Comparison of ENCODE assay signal across 8 cellular contexts in genomic region chr12:49636979-49637378, GRCh38. TPM values are rescaled to one million over a fixed set of nuclear protein-coding genes. Genes with fewer than 3 reads are reported as not detected.
A peak's percentile ranks its signal among the peaks of the same experiment; 100 is the strongest.
DNase-seq lines count a peak whose midpoint lies in the region; ATAC-seq and TF ChIP-seq lines count a peak whose summit lies in the region.

No MANE protein-coding gene starts in this region.

- TF ChIP-seq CTCF in lower lobe of right lung (IDR thresholded peaks at IDR 0.05): peak; percentile 64

- intact Hi-C loops in lower lobe of right lung (cut with DNase I): no loop called here

- TF ChIP-seq POLR2A in GM18505 (IDR thresholded peaks at IDR 0.05; ENCODE audit: borderline replicate concordance, extremely low read depth, insufficient read depth, insufficient read length): no peak

- H3K27me3 ChIP-seq in ectodermal cell (ENCODE audit: control insufficient read depth, insufficient read depth, low read length, poor library complexity, severe bottlenecking) (no peaks in the 10 kb centered on the region), lower lobe of right lung (ENCODE audit: low read depth) (no peaks in the 10 kb centered on the region)

- DNase-seq in COLO829 (ENCODE audit: low spot score) (peak; percentile 71), H4 (ENCODE audit: low spot score) (peak; percentile 72), NCI-H69 (lab: John Stamatoyannopoulos, UW) (peak; percentile 82), lower lobe of right lung (no peak)
- peak; percentile 53 to 65 for DNase-seq in activated CD4-positive, alpha-beta T cell treated with anti-CD3 and anti-CD28 coated beads, Interleukin-2, amount 50 U/mL, for 48 hours
- peak; percentile 19 to 21 for DNase-seq in stimulated activated CD8-positive, alpha-beta memory T cell treated with anti-CD3 and anti-CD28 coated beads, Interleukin-7, amount 100 ng/mL, for 4 hours (ENCODE audit: low read depth in 2 of 2)

- peak overlapping the region; percentile 20 for H3K27ac ChIP-seq in ectodermal cell (ENCODE audit: insufficient read depth, low read depth, low read length, poor library complexity, severe bottlenecking)
- no peak overlapping the region for H3K27ac ChIP-seq in lower lobe of right lung

- H3K9me3 ChIP-seq in ectodermal cell (ENCODE audit: control insufficient read depth, low read length) (no peaks in the 10 kb centered on the region), lower lobe of right lung (no peaks in the 10 kb centered on the region)

- no peak overlapping the region for H3K4me3 ChIP-seq in ectodermal cell (ENCODE audit: insufficient read depth, low read depth, low read length)
- no peak overlapping the region for H3K4me3 ChIP-seq in lower lobe of right lung

- peak; percentile 69 to 71 for ATAC-seq in lower lobe of right lung
- ATAC-seq in GM18505 (IDR thresholded peaks at IDR 0.05; ENCODE audit: unreplicated experiment): no peak

- H3K36me3 ChIP-seq in ectodermal cell (ENCODE audit: control insufficient read depth, insufficient read depth, low read length) (no peaks in the 10 kb centered on the region), lower lobe of right lung (peaks cover 43% of the 10 kb centered on the region)

- H3K4me1 ChIP-seq in ectodermal cell (ENCODE audit: control insufficient read depth, insufficient read depth, low read length) (peaks cover 9% of the 10 kb centered on the region), lower lobe of right lung (peaks cover 18% of the 10 kb centered on the region)

- WGBS in ectodermal cell, 2 experiments: 29 to 39% methylated on average over 2 of the region's 2 CpGs

RNA-seq across cellular contexts. Expression of gene PRPF40B, which starts 13.6 kb away (rescaled TPM):
- total RNA-seq in H4 (2014; rRNA removed; shearing (Covaris generic)): 5.8 and 9.8 TPM in 2 replicates
- polyA plus RNA-seq in ectodermal cell (2013, experiment 1 of 4): 33.4 TPM
- 37.4 TPM for polyA plus RNA-seq in ectodermal cell (2013, experiment 2 of 4)
- polyA plus RNA-seq in ectodermal cell (2013, experiment 3 of 4): 29.2 TPM
- polyA plus RNA-seq in ectodermal cell (2013, experiment 4 of 4): 38.4 TPM
- total RNA-seq in lower lobe of right lung: 19.3 TPM

RNA-seq across cellular contexts. Expression of gene FAM186B, which starts 31.5 kb away (rescaled TPM):
- 0.39 and 3.8 TPM in 2 replicates for total RNA-seq in H4 (2014; rRNA removed; shearing (Covaris generic))
- polyA plus RNA-seq in ectodermal cell (2013, experiment 1 of 4): not detected
- polyA plus RNA-seq in ectodermal cell (2013, experiment 2 of 4): 0.11 TPM
- polyA plus RNA-seq in ectodermal cell (2013, experiment 3 of 4): not detected
- not detected for polyA plus RNA-seq in ectodermal cell (2013, experiment 4 of 4)
- total RNA-seq in lower lobe of right lung: 0.65 TPM
